10 cellular contexts compared by ENCODE assay signal in the genomic region with DNA sequence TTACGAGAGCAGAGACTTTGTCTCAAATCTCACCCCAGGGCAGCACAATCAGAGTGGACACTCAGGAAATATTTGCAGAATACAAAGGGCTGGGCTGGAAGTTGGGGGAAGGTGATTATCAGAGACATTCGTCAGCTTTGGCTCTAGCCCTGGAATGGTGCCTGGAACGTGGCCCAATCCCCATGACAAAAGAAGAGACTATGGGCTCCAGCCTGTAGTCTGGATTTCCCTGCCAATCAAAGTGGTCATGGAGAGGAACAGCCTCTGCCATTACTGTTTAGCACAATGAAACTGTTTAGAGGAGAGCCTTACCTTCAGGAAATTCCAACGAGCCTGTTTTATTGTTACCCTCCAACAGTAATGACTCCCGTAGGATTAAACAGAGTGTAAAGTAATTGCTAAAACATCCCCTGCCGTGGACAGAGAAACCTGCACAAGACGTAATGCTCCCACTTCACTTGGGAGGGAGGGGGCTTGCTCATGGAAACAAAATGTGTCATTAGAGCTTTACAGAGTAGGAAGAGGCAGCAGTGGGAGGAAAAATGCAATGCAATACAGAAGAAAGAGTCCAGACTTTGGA.
DNase-seq lines count a peak whose midpoint lies in the region; FAIRE-seq and TF ChIP-seq lines count a peak whose summit lies in the region.
"Had no signal": no experiment of that assay in that cellular context is flagged by ENCODE, and none has a peak within 500 bp of the region (broad histone marks: within the 10 kb centered on the region; RNA-seq: fewer than 3 reads in every experiment).

No MANE protein-coding gene starts in this region.

- DNase-seq in NCI-H2196 (lab: John Stamatoyannopoulos, UW; ENCODE audit: unreplicated experiment) (peak; percentile 20), NCI-H2196 treated with DMSO at 0.1 percent for 48 hours (lab: John Stamatoyannopoulos, UW; ENCODE audit: unreplicated experiment) (no peak), astrocyte of the hippocampus (ENCODE audit: low read depth, low spot score) (peak; percentile 91), iPS-NIHi11 (ENCODE audit: low spot score) (peak; percentile 56), urothelium cell line (ENCODE audit: low spot score) (peak; percentile 47), posterior vena cava (ENCODE audit: low spot score) (no peak), middle frontal gyrus (ENCODE audit: extremely low spot score, low spot score) (no peak), GM10248 (ENCODE audit: extremely low spot score) (no peak)
- DNase-seq: brain microvascular endothelial cell, T1000 had no signal

- no peak for FAIRE-seq in urothelium cell line (lab: Jason Lieb, UNC)

- CTCF ChIA-PET in GM10248 (lab: Yijun Ruan, JAX) = no interaction called here

- no peak for TF ChIP-seq CTCF in GM10248 (IDR thresholded peaks at IDR 0.05; ENCODE audit: control extremely low read depth, extremely low read depth, low read depth, missing control alignments)

- intact Hi-C loops in posterior vena cava (cut with DNase I) = no loop called here

- POLR2A ChIA-PET in GM10248 (lab: Yijun Ruan, JAX) = no interaction called here

Comparison
In these comparisons a context has a peak if more than half of its experiments do, and no peak if none do; other contexts are left out.
1. DNase-seq: peak in NCI-H2196 (single experiment), astrocyte of the hippocampus (single experiment), iPS-NIHi11 (single experiment) and urothelium cell line (single experiment); none in NCI-H2196 treated with DMSO at 0.1 percent for 48 hours (single experiment), posterior vena cava (single experiment), middle frontal gyrus (single experiment) and GM10248 (single experiment).